13 cellular contexts compared by ENCODE assay signal in genomic region chr3:128297401-128298138, GRCh38.
A peak's percentile ranks its signal among the peaks of the same experiment; 100 is the strongest.
DNase-seq lines count a peak whose midpoint lies in the region; ATAC-seq and TF ChIP-seq lines count a peak whose summit lies in the region.
"Had no signal": no experiment of that assay in that cellular context is flagged by ENCODE, and none has a peak within 500 bp of the region (broad histone marks: within the 10 kb centered on the region; RNA-seq: fewer than 3 reads in every experiment).

No MANE protein-coding gene starts in this region.

- H3K4me3 ChIP-seq in CD4-positive, alpha-beta memory T cell (ENCODE audit: low read length in 2 of 2): no peak overlapping the region
- no peak overlapping the region for H3K4me3 ChIP-seq in choroid plexus epithelial cell (ENCODE audit: low read depth, low read length)
- no peak overlapping the region for H3K4me3 ChIP-seq in brain microvascular endothelial cell (ENCODE audit: low read depth, low read length)
- H3K4me3 ChIP-seq: smooth muscle cell had no signal

- H3K9me3 Mint-ChIP-seq in CD4-positive, alpha-beta memory T cell: peaks cover 0 to 4% (median 0%) of the 10 kb centered on the region in 8 donors
- H3K9me3 Mint-ChIP-seq: activated CD4-positive, alpha-beta T cell treated with anti-CD3 and anti-CD28 coated beads, Interleukin-2, amount 10 ng/mL, durations not matched to agents 24 days and 14 days had no signal

- H3K4me1 Mint-ChIP-seq in CD4-positive, alpha-beta memory T cell: peaks cover 35 to 49% (median 41%) of the 10 kb centered on the region in 4 donors

- H3K27ac Mint-ChIP-seq in CD4-positive, alpha-beta memory T cell: peak overlapping the region in 5 of 7 donors; percentile 57 to 90 (median 57)
- H3K27ac Mint-ChIP-seq: activated CD4-positive, alpha-beta T cell treated with anti-CD3 and anti-CD28 coated beads, Interleukin-2, amount 10 ng/mL, durations not matched to agents 24 days and 14 days had no signal

- H3K27ac ChIP-seq in CD4-positive, alpha-beta memory T cell (ENCODE audit: low read depth, low read length): no peak overlapping the region
- no peak overlapping the region for H3K27ac ChIP-seq in brain microvascular endothelial cell

- peaks cover 0 to 18% of the 10 kb centered on the region in 2 donors for H3K36me3 Mint-ChIP-seq in CD4-positive, alpha-beta memory T cell

- TF ChIP-seq RAD21 in Ishikawa (IDR thresholded peaks at IDR 0.05; ENCODE audit: low read depth): no peak

- peaks cover 48% of the 10 kb centered on the region for H3K4me1 ChIP-seq in CD4-positive, alpha-beta memory T cell (ENCODE audit: insufficient read depth, low read length)

- H3K27me3 Mint-ChIP-seq in CD4-positive, alpha-beta memory T cell: no peaks in the 10 kb centered on the region
- H3K27me3 Mint-ChIP-seq: activated CD4-positive, alpha-beta T cell treated with anti-CD3 and anti-CD28 coated beads, Interleukin-2, amount 10 ng/mL, durations not matched to agents 24 days and 14 days had no signal

- no peak for DNase-seq in CD4-positive, alpha-beta memory T cell
- DNase-seq in choroid plexus epithelial cell (ENCODE audit: low read depth): peak; percentile 42
- DNase-seq in left lobe of liver (ENCODE audit: low spot score): peak; percentile 44
- DNase-seq in GDM1 (lab: John Stamatoyannopoulos, UW): no peak
- no peak for DNase-seq in NCI-H2227 (lab: John Stamatoyannopoulos, UW; ENCODE audit: unreplicated experiment)
- no peak for DNase-seq in brain microvascular endothelial cell
- DNase-seq: activated CD4-positive, alpha-beta T cell treated with anti-CD3 and anti-CD28 coated beads, Interleukin-2, amount 10 ng/mL, durations not matched to agents 24 days and 14 days; anterior cingulate cortex; DMS153; NCI-H1694 treated with DMSO at 0.1 percent for 48 hours had no signal

- POLR2A ChIA-PET in CD4-positive, alpha-beta memory T cell (lab: Charles Lee; ENCODE audit: partially characterized antibody): interaction anchor here (1.9 to 3.2 kb wide), 2 partner anchors 17 to 144 kb away, joined by 4 to 14 read pairs; partner anchors contain the start of gene EEFSEC

- CTCF ChIA-PET in CD4-positive, alpha-beta memory T cell (lab: Charles Lee; ENCODE audit: partially characterized antibody): interaction anchor here (1.2 to 3.1 kb wide), 4 partner anchors 10 to 128 kb away, joined by 3 to 16 read pairs (median 4); no protein-coding TSS in a partner anchor

- H3K27me3 ChIP-seq in CD4-positive, alpha-beta memory T cell (ENCODE audit: insufficient read depth, low read length): no peaks in the 10 kb centered on the region
- no peaks in the 10 kb centered on the region for H3K27me3 ChIP-seq in brain microvascular endothelial cell (replicated peaks)

- TF ChIP-seq EP300 in Ishikawa (IDR thresholded peaks at IDR 0.05; ENCODE audit: borderline replicate concordance): no peak

- ATAC-seq in left lobe of liver: peak; percentile 25
- no peak for ATAC-seq in HG02885 (IDR thresholded peaks at IDR 0.05; ENCODE audit: poor library complexity, unreplicated experiment)

- H3K36me3 ChIP-seq in CD4-positive, alpha-beta memory T cell (ENCODE audit: insufficient read depth, low read length): no peaks in the 10 kb centered on the region
- H3K36me3 ChIP-seq in brain microvascular endothelial cell (replicated peaks): no peaks in the 10 kb centered on the region

- intact Hi-C loops in CD4-positive, alpha-beta memory T cell (cut with micrococcal nuclease): no loop called here

- no peaks in the 10 kb centered on the region for H3K9me3 ChIP-seq in CD4-positive, alpha-beta memory T cell (ENCODE audit: control insufficient read depth in 1 of 2, low read length in 2 of 2)

- peak overlapping the region in 1 of 8 donors; percentile 26 for H3K4me3 Mint-ChIP-seq in CD4-positive, alpha-beta memory T cell
- H3K4me3 Mint-ChIP-seq: activated CD4-positive, alpha-beta T cell treated with anti-CD3 and anti-CD28 coated beads, Interleukin-2, amount 10 ng/mL, durations not matched to agents 24 days and 14 days had no signal

- no peak for TF ChIP-seq CTCF in choroid plexus epithelial cell (conservative IDR thresholded peaks at IDR 0.05; ENCODE audit: low read depth, low read length)
- TF ChIP-seq CTCF in brain microvascular endothelial cell (IDR thresholded peaks at IDR 0.05; ENCODE audit: low read depth, low read length, missing control alignments): no peak

- in situ Hi-C loops in brain microvascular endothelial cell (cut with HindIII; ENCODE audit: low pct_ligation_motif_present, low sequenced_read_pairs): no loop called here

TF ChIP-seq in Ishikawa, 13 proteins besides CTCF, POLR2A, EP300 and RAD21:
- no peak for TF ChIP-seq FOXM1 (IDR thresholded peaks at IDR 0.05; ENCODE audit: borderline replicate concordance, low read depth)
- peak; percentile 50; the same call in 1 of the 2 replicates for TF ChIP-seq NFIC (IDR thresholded peaks at IDR 0.05)

Comparison
In these comparisons a context has a peak if more than half of its experiments do, and no peak if none do; other contexts are left out.
1. DNase-seq: peak in choroid plexus epithelial cell (single experiment) and left lobe of liver (single experiment); none in CD4-positive, alpha-beta memory T cell (0 of 5), GDM1 (single experiment), NCI-H2227 (single experiment) and brain microvascular endothelial cell (single experiment).